In the genomic region with DNA sequence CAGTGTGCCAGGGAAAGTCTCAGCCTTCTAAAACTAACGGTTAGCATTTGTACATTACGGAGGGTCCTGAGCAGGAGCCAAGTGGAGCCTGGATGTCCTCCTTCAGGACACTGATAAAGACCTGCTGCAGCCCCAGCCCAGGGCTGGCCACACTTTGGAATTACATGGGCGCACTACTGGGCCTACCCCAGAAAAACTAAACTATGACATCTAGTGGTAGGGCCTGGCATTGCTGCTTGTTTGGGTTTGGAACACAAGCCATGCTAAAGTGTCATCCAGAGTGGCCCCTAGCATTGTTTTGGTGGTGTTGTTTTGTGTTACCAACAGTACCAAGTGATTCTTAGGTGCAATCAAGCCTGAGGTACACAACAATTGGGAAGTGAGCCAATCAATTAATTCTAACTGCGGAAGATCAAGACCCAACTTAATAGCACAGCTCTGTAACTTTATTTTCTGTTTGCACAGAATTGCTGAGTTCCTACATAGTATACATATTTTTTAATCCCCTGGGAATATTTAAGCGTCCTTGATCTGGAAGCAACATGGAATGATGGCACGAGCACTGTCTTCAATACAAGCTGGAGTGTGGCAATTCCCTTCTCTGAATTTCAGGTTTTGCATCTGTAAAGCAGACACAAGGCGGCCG, we compare ENCODE assay signal across 7 cellular contexts.
DNase-seq lines count a peak whose midpoint lies in the region; ATAC-seq, FAIRE-seq and TF ChIP-seq lines count a peak whose summit lies in the region.

No MANE protein-coding gene starts in this region.

- no peaks in the 10 kb centered on the region for H3F3A ChIP-seq in PC-9 (ENCODE audit: insufficient read depth, low read depth)

- H3K9me1 ChIP-seq in keratinocyte (ENCODE audit: control insufficient read depth, extremely low read depth, insufficient read depth, low read length), result no peaks in the 10 kb centered on the region

- H3K4me2 ChIP-seq in DND-41 (ENCODE audit: insufficient read depth, low read length) (no peak overlapping the region), PC-9 (no peak overlapping the region), keratinocyte (ENCODE audit: control insufficient read depth, extremely low read depth, insufficient read depth, low read depth, low read length) (no peak overlapping the region)

- POLR2A ChIA-PET in PC-9 (lab: Charles Lee; ENCODE audit: unreplicated experiment), result no interaction called here

- intact Hi-C loops in PC-9 (cut with micrococcal nuclease; ENCODE audit: unreplicated experiment), result loop anchor here (1.0 kb wide), 2 partner anchors 60 to 277 kb away; no protein-coding TSS in a partner anchor

- DNase-seq in DND-41 (peak; percentile 47), HAP-1 (ENCODE audit: low spot score in 2 of 2) (peak; percentile 15 to 84), PC-9 (peak in 1 of 2 experiments; percentile 53), T47D (ENCODE audit: low read depth in 1 of 2, low spot score in 1 of 2) (peak; percentile 14 to 65), keratinocyte (ENCODE audit: low read depth, low spot score) (no peak), NK-92 (lab: John Stamatoyannopoulos, UW; ENCODE audit: unreplicated experiment) (no peak)
- DNase-seq in stimulated activated CD8-positive, alpha-beta memory T cell treated with anti-CD3 and anti-CD28 coated beads, Interleukin-12 subunit alpha, Interleukin-12 subunit beta, amount 100 ng/mL, for 24 hours (ENCODE audit: extremely low read depth), result peak; percentile 1

- peak; percentile 58 for FAIRE-seq in keratinocyte (lab: Jason Lieb, UNC)

- peak; percentile 75 for ATAC-seq in DND-41 (ENCODE audit: insufficient read depth, low read depth)

- no peaks in the 10 kb centered on the region for H3K79me2 ChIP-seq in DND-41 (ENCODE audit: insufficient read depth, low read length)
- H3K79me2 ChIP-seq in PC-9 (ENCODE audit: low read depth), result no peaks in the 10 kb centered on the region
- H3K79me2 ChIP-seq in keratinocyte (ENCODE audit: control insufficient read depth, insufficient read depth, low read length), result no peaks in the 10 kb centered on the region

- H3K4me1 ChIP-seq in DND-41 (ENCODE audit: insufficient read depth, low read length), result no peaks in the 10 kb centered on the region
- H3K4me1 ChIP-seq in HAP-1, result no peaks in the 10 kb centered on the region; the same call in 1 of the 2 replicates
- H3K4me1 ChIP-seq in PC-9 (replicated peaks; ENCODE audit: insufficient read depth), result no peaks in the 10 kb centered on the region
- H3K4me1 ChIP-seq in keratinocyte (ENCODE audit: control insufficient read depth, extremely low read depth, insufficient read depth, low read length), result no peaks in the 10 kb centered on the region

- peak; percentile 93 for TF ChIP-seq CTCF in DND-41 (IDR thresholded peaks at IDR 0.05; ENCODE audit: borderline replicate concordance, extremely low read depth, low read length, poor library complexity, severe bottlenecking)
- peak; percentile 93 for TF ChIP-seq CTCF in PC-9 (conservative IDR thresholded peaks at IDR 0.05)
- peak; percentile 90 to 92 (median 90) for TF ChIP-seq CTCF in keratinocyte (optimal IDR thresholded peaks at IDR 0.05 in 1 of 3, IDR thresholded peaks at IDR 0.05 in 1 of 3, conservative IDR thresholded peaks at IDR 0.05 in 1 of 3; ENCODE audit: extremely low read depth in 1 of 3, insufficient read depth in 2 of 3, low read length in 3 of 3)

- H3K9ac ChIP-seq in DND-41 (ENCODE audit: low read depth, low read length), result no peak overlapping the region
- no peak overlapping the region for H3K9ac ChIP-seq in keratinocyte (ENCODE audit: control insufficient read depth, extremely low read depth, insufficient read depth, low read length)

- H3K36me3 ChIP-seq in DND-41 (ENCODE audit: insufficient read depth, low read length), result no peaks in the 10 kb centered on the region
- H3K36me3 ChIP-seq in HAP-1 (replicated peaks), result no peaks in the 10 kb centered on the region
- no peaks in the 10 kb centered on the region for H3K36me3 ChIP-seq in PC-9 (ENCODE audit: low read depth)
- no peaks in the 10 kb centered on the region for H3K36me3 ChIP-seq in keratinocyte (ENCODE audit: control insufficient read depth in 2 of 2, extremely low read depth in 1 of 2, insufficient read depth in 2 of 2, low read length in 2 of 2)

- H3K9me2 ChIP-seq in PC-9 (ENCODE audit: insufficient read depth), result no peaks in the 10 kb centered on the region

- H3K9me3 ChIP-seq in DND-41 (ENCODE audit: insufficient read depth, low read length, severe bottlenecking), result no peaks in the 10 kb centered on the region
- H3K9me3 ChIP-seq in HAP-1, result no peaks in the 10 kb centered on the region
- H3K9me3 ChIP-seq in PC-9 (ENCODE audit: insufficient read depth, low read depth), result no peaks in the 10 kb centered on the region
- no peaks in the 10 kb centered on the region for H3K9me3 ChIP-seq in keratinocyte (ENCODE audit: control insufficient read depth, low read depth, low read length)

- H3K27me3 ChIP-seq in DND-41 (ENCODE audit: insufficient read depth, low read length, poor library complexity), result no peaks in the 10 kb centered on the region
- H3K27me3 ChIP-seq in HAP-1 (ENCODE audit: low read depth), result no peaks in the 10 kb centered on the region
- no peaks in the 10 kb centered on the region for H3K27me3 ChIP-seq in PC-9 (ENCODE audit: insufficient read depth, low read depth)
- H3K27me3 ChIP-seq in keratinocyte (ENCODE audit: control insufficient read depth, extremely low read depth, insufficient read depth, low read length), result no peaks in the 10 kb centered on the region

- no peak overlapping the region for H2AFZ ChIP-seq in DND-41 (ENCODE audit: low read depth, low read length)
- no peak overlapping the region for H2AFZ ChIP-seq in PC-9
- H2AFZ ChIP-seq in keratinocyte (ENCODE audit: control insufficient read depth, low read length), result no peak overlapping the region

- H3K4me3 ChIP-seq in DND-41 (ENCODE audit: low read depth in 1 of 2, low read length in 2 of 2) (no peak overlapping the region), HAP-1 (no peak overlapping the region), PC-9 (no peak overlapping the region), keratinocyte (ENCODE audit: control insufficient read depth in 2 of 3, extremely low read depth in 1 of 3, insufficient read depth in 2 of 3, low read depth in 1 of 3, low read length in 3 of 3) (no peak overlapping the region)

- no peaks in the 10 kb centered on the region for H4K20me1 ChIP-seq in DND-41 (ENCODE audit: insufficient read depth, low read length)
- H4K20me1 ChIP-seq in PC-9 (ENCODE audit: insufficient read depth), result no peaks in the 10 kb centered on the region
- H4K20me1 ChIP-seq in keratinocyte (ENCODE audit: control insufficient read depth, extremely low read depth, insufficient read depth, low read length), result no peaks in the 10 kb centered on the region

- H3K27ac ChIP-seq in DND-41 (ENCODE audit: low read length), result no peak overlapping the region
- H3K27ac ChIP-seq in PC-9, result no peak overlapping the region
- no peak overlapping the region for H3K27ac ChIP-seq in keratinocyte (ENCODE audit: control insufficient read depth, insufficient read depth, low read length)

- dilution Hi-C loops in keratinocyte (cut with MboI; ENCODE audit: extremely low pct_ligation_motif_present, low sequenced_read_pairs), result no loop called here

- in situ Hi-C loops in HAP-1 (cut with MboI; ENCODE audit: low sequenced_read_pairs), result loop anchor here (5.0 kb wide), 1 partner anchor 277 kb away; no protein-coding TSS in a partner anchor
- in situ Hi-C loops in T47D (cut with HindIII; ENCODE audit: low pct_unique_long_range_greater_than_20kb, low sequenced_read_pairs), result no loop called here

- no TSS peak for BruUV-seq in PC-9 (replicated peaks; lab: Mats Ljungman, UMichigan)

- CTCF ChIA-PET in PC-9 (lab: Charles Lee), result no interaction called here

Comparison
In these comparisons a context has a peak if more than half of its experiments do, and no peak if none do; other contexts are left out.
1. DNase-seq: peak in DND-41 (single experiment), HAP-1 (2 of 2), T47D (2 of 2) and stimulated activated CD8-positive, alpha-beta memory T cell treated with anti-CD3 and anti-CD28 coated beads, Interleukin-12 subunit alpha, Interleukin-12 subunit beta, amount 100 ng/mL, for 24 hours (single experiment); none in keratinocyte (single experiment) and NK-92 (single experiment).
2. Peak in every context shown above with its lines, with median percentiles within 50 percentile points of each other: CTCF ChIP-seq.